ENCODE assay signal across 17 cellular contexts in genomic region chr6:19159087-19159486, GRCh38.
"Had no signal": no experiment of that assay in that cellular context is flagged by ENCODE, and none has a peak within 500 bp of the region (broad histone marks: within the 10 kb centered on the region; RNA-seq: fewer than 3 reads in every experiment).

No MANE protein-coding gene starts in this region.

- H3K27ac Mint-ChIP-seq: activated B cell treated with CpG ODN at 0.5 μM for 24 hours; activated CD4-positive, alpha-beta T cell treated with anti-CD3 and anti-CD28 coated beads, Interleukin-2, amount 10 ng/mL, durations not matched to agents 24 days and 14 days; activated naive CD4-positive, alpha-beta T cell treated with anti-CD3 and anti-CD28 coated beads for 36 hours; T-helper 17 cell had no signal

- H3K4me3 ChIP-seq: breast epithelium, dorsolateral prefrontal cortex, left ventricle myocardium inferior, upper lobe of left lung had no signal

- ATAC-seq: sciatic nerve; stimulated activated naive CD8-positive, alpha-beta T cell treated with anti-CD3 and anti-CD28 coated beads, Interleukin-15, Interleukin-2, amounts not matched to agents 100 U/mL and 50 U/mL, for 24 hours; T-helper 17 cell had no signal

- H3K4me1 ChIP-seq: breast epithelium, upper lobe of left lung had no signal

- H3K27me3 Mint-ChIP-seq: activated B cell treated with CpG ODN at 0.5 μM for 24 hours; activated CD4-positive, alpha-beta T cell treated with anti-CD3 and anti-CD28 coated beads, Interleukin-2, amount 10 ng/mL, durations not matched to agents 24 days and 14 days; T-helper 17 cell had no signal

- H3K4me3 Mint-ChIP-seq: activated B cell treated with CpG ODN at 0.5 μM for 24 hours; activated CD4-positive, alpha-beta T cell treated with anti-CD3 and anti-CD28 coated beads, Interleukin-2, amount 10 ng/mL, durations not matched to agents 24 days and 14 days; activated naive CD4-positive, alpha-beta T cell treated with anti-CD3 and anti-CD28 coated beads for 36 hours; neural crest cell; T-helper 17 cell had no signal

- FAIRE-seq: frontal cortex, keratinocyte had no signal

- H3K9me3 ChIP-seq: breast epithelium, left ventricle myocardium inferior, upper lobe of left lung had no signal

- H3K36me3 ChIP-seq: breast epithelium, left ventricle myocardium inferior, upper lobe of left lung had no signal

- DNase-seq: activated B cell treated with CpG ODN at 0.5 μM for 24 hours; activated CD4-positive, alpha-beta T cell treated with anti-CD3 and anti-CD28 coated beads, Interleukin-2, amount 10 ng/mL, durations not matched to agents 24 days and 14 days; activated CD8-positive, alpha-beta memory T cell treated with anti-CD3 and anti-CD28 coated beads for 24 hours; activated naive CD4-positive, alpha-beta T cell treated with anti-CD3 and anti-CD28 coated beads for 36 hours; dorsolateral prefrontal cortex; left ventricle myocardium inferior; mesendoderm; posterior cingulate gyrus; stimulated activated CD4-positive, alpha-beta T cell treated with anti-CD3 and anti-CD28 coated beads, Interleukin-2, amount 100 ng/mL, for 48 hours; stimulated activated naive CD8-positive, alpha-beta T cell treated with anti-CD3 and anti-CD28 coated beads, Interleukin-15, Interleukin-2, amounts not matched to agents 100 U/mL and 50 U/mL, for 24 hours; T-helper 17 cell; upper lobe of left lung had no signal

- H3K9me3 Mint-ChIP-seq: activated CD4-positive, alpha-beta T cell treated with anti-CD3 and anti-CD28 coated beads, Interleukin-2, amount 10 ng/mL, durations not matched to agents 24 days and 14 days had no signal

- H3K27ac ChIP-seq: breast epithelium, dorsolateral prefrontal cortex, left ventricle myocardium inferior, upper lobe of left lung had no signal

- H3K4me1 Mint-ChIP-seq: activated B cell treated with CpG ODN at 0.5 μM for 24 hours; activated CD4-positive, alpha-beta T cell treated with anti-CD3 and anti-CD28 coated beads, Interleukin-2, amount 10 ng/mL, durations not matched to agents 24 days and 14 days; T-helper 17 cell had no signal

- H3K27me3 ChIP-seq: breast epithelium, upper lobe of left lung had no signal
